In genomic region chr5:172178301-172179031, GRCh38 we compare ENCODE assay signal across 8 cellular contexts. TPM values are rescaled to one million over a fixed set of nuclear protein-coding genes. Genes with fewer than 3 reads are reported as not detected.
DNase-seq lines count a peak whose midpoint lies in the region; ATAC-seq and TF ChIP-seq lines count a peak whose summit lies in the region.

No MANE protein-coding gene starts in this region.

- TF ChIP-seq CTCF in GM12865 (IDR thresholded peaks at IDR 0.05; ENCODE audit: insufficient read depth, low read depth, low read length, missing control alignments) (no peak), nephron progenitor cell (IDR thresholded peaks at IDR 0.05) (no peak)

- intact Hi-C loops in left colon (cut with DNase I, micrococcal nuclease), result no loop called here

- H3K4me1 Mint-ChIP-seq in activated naive CD8-positive, alpha-beta T cell treated with anti-CD3 and anti-CD28 coated beads for 36 hours, result peaks cover 83% of the 10 kb centered on the region
- H3K4me1 Mint-ChIP-seq in nephron progenitor cell, result peaks cover 49% of the 10 kb centered on the region

- DNase-seq in GM12865 (ENCODE audit: low read depth) (peak; percentile 79), NCI-H69 (lab: John Stamatoyannopoulos, UW) (peak; percentile 25), nephron progenitor cell (no peak), DMS79 treated with DMSO at 0.1 percent for 48 hours (lab: John Stamatoyannopoulos, UW) (no peak), left colon (no peak)
- DNase-seq in activated naive CD8-positive, alpha-beta T cell treated with anti-CD3 and anti-CD28 coated beads for 36 hours, result peak; percentile 63

- peak overlapping the region; percentile 92 for H3K27ac Mint-ChIP-seq in activated naive CD8-positive, alpha-beta T cell treated with anti-CD3 and anti-CD28 coated beads for 36 hours
- H3K27ac Mint-ChIP-seq in nephron progenitor cell, result peak overlapping the region; percentile 66

- H3K9me3 Mint-ChIP-seq in activated naive CD8-positive, alpha-beta T cell treated with anti-CD3 and anti-CD28 coated beads for 36 hours, result no peaks in the 10 kb centered on the region
- peaks cover 10% of the 10 kb centered on the region for H3K9me3 Mint-ChIP-seq in nephron progenitor cell

- H3K36me3 Mint-ChIP-seq in activated naive CD8-positive, alpha-beta T cell treated with anti-CD3 and anti-CD28 coated beads for 36 hours, result peaks cover 66% of the 10 kb centered on the region
- peaks cover 14% of the 10 kb centered on the region for H3K36me3 Mint-ChIP-seq in nephron progenitor cell (ENCODE audit: low read depth)

- ATAC-seq in left colon (no peak), GM18907 (IDR thresholded peaks at IDR 0.05; ENCODE audit: unreplicated experiment) (no peak), GM21825 (IDR thresholded peaks at IDR 0.05; ENCODE audit: unreplicated experiment) (no peak)

- peaks cover 5% of the 10 kb centered on the region for H3K27me3 Mint-ChIP-seq in activated naive CD8-positive, alpha-beta T cell treated with anti-CD3 and anti-CD28 coated beads for 36 hours
- peaks cover 8% of the 10 kb centered on the region for H3K27me3 Mint-ChIP-seq in nephron progenitor cell (ENCODE audit: low read depth, poor library complexity)

- peak overlapping the region; percentile 53 for H3K4me3 ChIP-seq in GM12865 (ENCODE audit: low read depth, low read length)

- H3K4me3 Mint-ChIP-seq in activated naive CD8-positive, alpha-beta T cell treated with anti-CD3 and anti-CD28 coated beads for 36 hours, result peak overlapping the region; percentile 83
- no peak overlapping the region for H3K4me3 Mint-ChIP-seq in nephron progenitor cell

RNA-seq across cellular contexts. Expression of gene STK10, which starts 9.6 kb away (rescaled TPM):
- total RNA-seq in activated naive CD8-positive, alpha-beta T cell treated with anti-CD3 and anti-CD28 coated beads for 36 hours, result 10 to 100 TPM; 83.7 to 93.2 TPM
- 10 to 100 TPM; 32.6 to 35.7 TPM for total RNA-seq in left colon

RNA-seq across cellular contexts. Expression of gene EFCAB9, which starts 15.5 kb away (rescaled TPM):
- not detected for total RNA-seq in activated naive CD8-positive, alpha-beta T cell treated with anti-CD3 and anti-CD28 coated beads for 36 hours
- not detected for total RNA-seq in left colon

Comparison
In these comparisons a context has a peak if more than half of its experiments do, and no peak if none do; other contexts are left out.
1. DNase-seq: peak in GM12865 (single experiment), NCI-H69 (single experiment) and activated naive CD8-positive, alpha-beta T cell treated with anti-CD3 and anti-CD28 coated beads for 36 hours (single experiment); none in nephron progenitor cell (single experiment), DMS79 treated with DMSO at 0.1 percent for 48 hours (single experiment) and left colon (0 of 2).